In genomic region chr19:4547303-4548237, GRCh38 we compare ENCODE assay signal across 9 cellular contexts. TPM values are rescaled to one million over a fixed set of nuclear protein-coding genes. Genes with fewer than 3 reads are reported as not detected.
DNase-seq lines count a peak whose midpoint lies in the region; ATAC-seq and TF ChIP-seq lines count a peak whose summit lies in the region.
"Had no signal": no experiment of that assay in that cellular context is flagged by ENCODE, and none has a peak within 500 bp of the region (broad histone marks: within the 10 kb centered on the region; RNA-seq: fewer than 3 reads in every experiment).

No MANE protein-coding gene starts in this region.

- no peaks in the 10 kb centered on the region for H3K9me3 Mint-ChIP-seq in activated naive CD8-positive, alpha-beta T cell treated with anti-CD3 and anti-CD28 coated beads, Interleukin-2, amount 50 U/mL, for 24 hours

- H3K27ac ChIP-seq in DOHH2 (ENCODE audit: low read depth, low read length) (no peak overlapping the region), right lobe of liver (peak overlapping the region in 1 of 3 donors; percentile 63)

- no peaks in the 10 kb centered on the region for H3K9me2 ChIP-seq in DOHH2 (replicated peaks; ENCODE audit: control insufficient read depth, low read length)

- no peaks in the 10 kb centered on the region for H3K4me1 ChIP-seq in DOHH2 (ENCODE audit: control insufficient read depth, low read length)
- H3K4me1 ChIP-seq in right lobe of liver: peaks cover 0 to 21% (median 6%) of the 10 kb centered on the region in 4 donors

- H3K27me3 ChIP-seq in DOHH2 (ENCODE audit: control insufficient read depth, low read length) (no peaks in the 10 kb centered on the region), right lobe of liver (no peaks in the 10 kb centered on the region)

- peak; percentile 51 for ATAC-seq in activated naive CD8-positive, alpha-beta T cell treated with anti-CD3 and anti-CD28 coated beads, Interleukin-2, amount 50 U/mL, for 24 hours
- ATAC-seq in right lobe of liver: peak; percentile 80 to 90 (median 87)

- H3K9me3 ChIP-seq in DOHH2 (ENCODE audit: control insufficient read depth, insufficient read depth, low read length) (no peaks in the 10 kb centered on the region), right lobe of liver (no peaks in the 10 kb centered on the region)

- no peak overlapping the region for H3K27ac Mint-ChIP-seq in activated naive CD8-positive, alpha-beta T cell treated with anti-CD3 and anti-CD28 coated beads, Interleukin-2, amount 50 U/mL, for 24 hours

- no peaks in the 10 kb centered on the region for H3K36me3 ChIP-seq in DOHH2 (ENCODE audit: control insufficient read depth, low read length)
- no peaks in the 10 kb centered on the region for H3K36me3 ChIP-seq in right lobe of liver

- TF ChIP-seq POLR2A in right lobe of liver (IDR thresholded peaks at IDR 0.05) (no peak), erythroblast (IDR thresholded peaks at IDR 0.05; ENCODE audit: low read length) (no peak)

- intact Hi-C loops in right lobe of liver (cut with DNase I): no loop called here

- no peak overlapping the region for H3K4me2 ChIP-seq in DOHH2 (ENCODE audit: low read length)

- WGBS in right lobe of liver (ENCODE audit: insufficient coverage, low coverage, low lambda C conversion rate, missing lambda C conversion rate): 67% methylated on average over 19 of the region's 32 CpGs

- peaks cover 1% of the 10 kb centered on the region for H3K4me1 Mint-ChIP-seq in activated naive CD8-positive, alpha-beta T cell treated with anti-CD3 and anti-CD28 coated beads, Interleukin-2, amount 50 U/mL, for 24 hours

- no peaks in the 10 kb centered on the region for H3K36me3 Mint-ChIP-seq in activated naive CD8-positive, alpha-beta T cell treated with anti-CD3 and anti-CD28 coated beads, Interleukin-2, amount 50 U/mL, for 24 hours (ENCODE audit: low read depth)

- peaks cover 3% of the 10 kb centered on the region for H3K27me3 Mint-ChIP-seq in activated naive CD8-positive, alpha-beta T cell treated with anti-CD3 and anti-CD28 coated beads, Interleukin-2, amount 50 U/mL, for 24 hours

- H3F3A ChIP-seq in DOHH2 (ENCODE audit: control insufficient read depth, insufficient read depth): no peaks in the 10 kb centered on the region

- TF ChIP-seq CTCF in DOHH2 (IDR thresholded peaks at IDR 0.05; ENCODE audit: low read depth, low read length, poor library complexity, severe bottlenecking) (peak; percentile 56), right lobe of liver (IDR thresholded peaks at IDR 0.05) (peak; percentile 51 to 62 (median 54))

- H4K20me1 ChIP-seq in DOHH2 (ENCODE audit: control insufficient read depth, insufficient read depth, low read depth, low read length): no peaks in the 10 kb centered on the region

- H3K79me2 ChIP-seq in DOHH2 (ENCODE audit: control insufficient read depth, low read length): no peaks in the 10 kb centered on the region

- H3K4me3 ChIP-seq in DOHH2 (ENCODE audit: low read length): no peak overlapping the region
- H3K4me3 ChIP-seq in right lobe of liver: peak overlapping the region in 1 of 3 donors; percentile 12

- H3K4me3 Mint-ChIP-seq in activated naive CD8-positive, alpha-beta T cell treated with anti-CD3 and anti-CD28 coated beads, Interleukin-2, amount 50 U/mL, for 24 hours: no peak overlapping the region

- DNase-seq in HUDEP-2 (lab: John Stamatoyannopoulos, UW; ENCODE audit: unreplicated experiment in 76 of 76) (peak in 42 of 76 experiments; percentile 7 to 59 (median 32)), right lobe of liver (peak; percentile 89 to 93 (median 92)), AML-193 (lab: John Stamatoyannopoulos, UW) (no peak), erythroblast (lab: John Stamatoyannopoulos, UW) (no peak)
- DNase-seq in activated naive CD8-positive, alpha-beta T cell treated with anti-CD3 and anti-CD28 coated beads, Interleukin-2, amount 50 U/mL, for 24 hours: peak; percentile 36
- no peak for DNase-seq in activated CD8-positive, alpha-beta memory T cell treated with anti-CD3 and anti-CD28 coated beads for 24 hours
- DNase-seq in activated effector memory CD4-positive, alpha-beta T cell treated with anti-CD3 and anti-CD28 coated beads, Interleukin-2, amount 50 U/mL, for 16 hours: no peak
- DNase-seq: Kasumi-1 had no signal

RNA-seq across cellular contexts. Expression of gene LRG1, which starts 7.7 kb away (rescaled TPM):
- 1,000 to 10,000 TPM in 2 of 6 experiments, 100 to 1,000 TPM in 4; 331 to 1,334 (median 524) TPM for total RNA-seq in right lobe of liver

RNA-seq across cellular contexts. Expression of gene SEMA6B, which starts 11.9 kb away (rescaled TPM):
- 1 to 10 TPM; 1.0 to 6.5 (median 2.3) TPM for total RNA-seq in right lobe of liver

RNA-seq across cellular contexts. Expression of gene PLIN5, which starts 12.5 kb away (rescaled TPM):
- 100 to 1,000 TPM in 4 of 6 experiments, 10 to 100 TPM in 2; 35.0 to 149 (median 117) TPM for total RNA-seq in right lobe of liver

RNA-seq across cellular contexts. Expression of gene PLIN4, which starts 29.3 kb away (rescaled TPM):
- total RNA-seq in right lobe of liver: 10 to 100 TPM; 28.4 to 51.2 (median 39.3) TPM

Comparison
In these comparisons a context has a peak if more than half of its experiments do, and no peak if none do; other contexts are left out.
1. DNase-seq: peak in HUDEP-2 (42 of 76), activated naive CD8-positive, alpha-beta T cell treated with anti-CD3 and anti-CD28 coated beads, Interleukin-2, amount 50 U/mL, for 24 hours (single experiment) and right lobe of liver (3 of 3); none in activated CD8-positive, alpha-beta memory T cell treated with anti-CD3 and anti-CD28 coated beads for 24 hours (single experiment), activated effector memory CD4-positive, alpha-beta T cell treated with anti-CD3 and anti-CD28 coated beads, Interleukin-2, amount 50 U/mL, for 16 hours (single experiment), AML-193 (0 of 2) and erythroblast (0 of 2).